In the genomic region with DNA sequence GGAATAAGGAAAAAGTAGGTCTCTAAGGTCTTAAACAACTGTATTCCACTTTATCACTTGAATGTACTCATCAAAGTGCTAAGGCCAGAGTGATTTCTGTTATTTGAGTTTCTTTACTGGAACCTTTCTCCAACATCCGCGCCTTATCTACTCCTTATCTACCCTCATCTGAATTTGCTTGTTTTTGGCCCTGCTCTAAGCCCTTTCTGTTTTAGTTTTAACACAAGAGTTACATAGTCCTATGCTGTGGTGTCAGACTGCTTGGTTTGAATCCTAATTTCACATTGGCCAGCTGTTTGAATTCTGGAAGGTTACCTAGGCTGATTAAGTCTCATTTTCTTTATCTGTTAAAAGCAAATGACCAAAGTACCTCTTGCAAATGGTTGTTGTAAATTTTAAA, we compare ENCODE assay signal across 22 cellular contexts.
A peak's percentile ranks its signal among the peaks of the same experiment; 100 is the strongest.
DNase-seq lines count a peak whose midpoint lies in the region; ATAC-seq and TF ChIP-seq lines count a peak whose summit lies in the region.
"Had no signal": no experiment of that assay in that cellular context is flagged by ENCODE, and none has a peak within 500 bp of the region (broad histone marks: within the 10 kb centered on the region; RNA-seq: fewer than 3 reads in every experiment).

No MANE protein-coding gene starts in this region.

- CTCF ChIA-PET in activated naive CD4-positive, alpha-beta T cell treated with anti-CD3 and anti-CD28 coated beads, Interleukin-2, amount 10 ng/mL, durations not matched to agents 7 days and 5 days (lab: Charles Lee), result no interaction called here
- CTCF ChIA-PET in T-cell (lab: Charles Lee), result no interaction called here

- no peak overlapping the region for H3K9ac ChIP-seq in endodermal cell (ENCODE audit: extremely low read depth, low read length, poor library complexity, severe bottlenecking)
- H3K9ac ChIP-seq: BLaER1 had no signal

- H3K36me3 Mint-ChIP-seq in activated naive CD4-positive, alpha-beta T cell treated with anti-CD3 and anti-CD28 coated beads, Interleukin-2, amount 10 ng/mL, durations not matched to agents 7 days and 5 days, result peaks cover 6% of the 10 kb centered on the region
- H3K36me3 Mint-ChIP-seq in T-cell, result no peaks in the 10 kb centered on the region
- no peaks in the 10 kb centered on the region for H3K36me3 Mint-ChIP-seq in endodermal cell (ENCODE audit: low read depth)
- H3K36me3 Mint-ChIP-seq: memory B cell; stimulated activated effector memory CD8-positive, alpha-beta T cell treated with anti-CD3 and anti-CD28 coated beads, Interleukin-12 subunit alpha, Interleukin-12 subunit beta, amount 100 ng/mL, for 72 hours had no signal

- H3K36me3 ChIP-seq in endodermal cell (ENCODE audit: control insufficient read depth, insufficient read depth, low read length) (no peaks in the 10 kb centered on the region), upper lobe of right lung (no peaks in the 10 kb centered on the region)
- H3K36me3 ChIP-seq: BLaER1 had no signal

- DNase-seq in activated naive CD4-positive, alpha-beta T cell treated with anti-CD3 and anti-CD28 coated beads, Interleukin-2, amount 10 ng/mL, durations not matched to agents 7 days and 5 days, result no peak
- DNase-seq in activated naive CD4-positive, alpha-beta T cell treated with Interleukin-2 at 50 U/mL for 16 hours, result no peak
- DNase-seq in T-cell (no peak), endodermal cell (no peak), upper lobe of right lung (no peak), OCI-M2 (lab: John Stamatoyannopoulos, UW; ENCODE audit: unreplicated experiment) (no peak), activated gamma-delta T cell (lab: John Stamatoyannopoulos, UW) (no peak)
- DNase-seq: ACHN; activated CD4-positive, CD25-positive, alpha-beta regulatory T cell treated with anti-CD3 and anti-CD28 coated beads, Interleukin-2, amount 50 U/mL, for 72 hours; activated CD8-positive, alpha-beta memory T cell treated with anti-CD3 and anti-CD28 coated beads, Interleukin-2, amount 10 ng/mL, durations not matched to agents 7 days and 5 days; Calu3; KBM-7; NCI-H1436; NCI-H446; SIG-M5; stimulated activated CD4-positive, alpha-beta T cell treated with anti-CD3 and anti-CD28 coated beads, Interleukin-2, amount 100 ng/mL, for 24 hours had no signal

- H3K27me3 ChIP-seq in endodermal cell (ENCODE audit: control insufficient read depth, insufficient read depth, low read length, poor library complexity, severe bottlenecking) (peaks cover 31% of the 10 kb centered on the region), upper lobe of right lung (no peaks in the 10 kb centered on the region)
- H3K27me3 ChIP-seq: BLaER1 had no signal

- H3K9me3 ChIP-seq in endodermal cell (ENCODE audit: control insufficient read depth, low read length) (no peaks in the 10 kb centered on the region), upper lobe of right lung (no peaks in the 10 kb centered on the region)
- H3K9me3 ChIP-seq: BLaER1 had no signal

- H3K4me3 ChIP-seq in endodermal cell (ENCODE audit: low read length), result peak overlapping the region; percentile 34
- no peak overlapping the region for H3K4me3 ChIP-seq in upper lobe of right lung
- H3K4me3 ChIP-seq: BLaER1, GM12878, smooth muscle cell had no signal

- WGBS in endodermal cell (ENCODE audit: insufficient coverage in 1 of 2, insufficient read length in 1 of 2), 2 experiments, result 34 to 73% methylated on average over 2 of the region's 2 CpGs

- no peaks in the 10 kb centered on the region for H3K27me3 Mint-ChIP-seq in activated naive CD4-positive, alpha-beta T cell treated with anti-CD3 and anti-CD28 coated beads, Interleukin-2, amount 10 ng/mL, durations not matched to agents 7 days and 5 days
- H3K27me3 Mint-ChIP-seq in T-cell, result no peaks in the 10 kb centered on the region
- peaks cover 64% of the 10 kb centered on the region for H3K27me3 Mint-ChIP-seq in endodermal cell (ENCODE audit: insufficient read depth)
- H3K27me3 Mint-ChIP-seq: activated CD8-positive, alpha-beta memory T cell treated with anti-CD3 and anti-CD28 coated beads, Interleukin-2, amount 10 ng/mL, durations not matched to agents 7 days and 5 days had no signal

- TF ChIP-seq CTCF in endodermal cell (conservative IDR thresholded peaks at IDR 0.05) (no peak), upper lobe of right lung (IDR thresholded peaks at IDR 0.05) (no peak)

- intact Hi-C loops in upper lobe of right lung (cut with DNase I), result no loop called here

- peak overlapping the region; percentile 47 for H3K27ac Mint-ChIP-seq in activated naive CD4-positive, alpha-beta T cell treated with anti-CD3 and anti-CD28 coated beads, Interleukin-2, amount 10 ng/mL, durations not matched to agents 7 days and 5 days
- H3K27ac Mint-ChIP-seq in T-cell, result peak overlapping the region; percentile 71 to 81
- no peak overlapping the region for H3K27ac Mint-ChIP-seq in endodermal cell
- H3K27ac Mint-ChIP-seq: activated CD8-positive, alpha-beta memory T cell treated with anti-CD3 and anti-CD28 coated beads, Interleukin-2, amount 10 ng/mL, durations not matched to agents 7 days and 5 days; memory B cell; stimulated activated effector memory CD8-positive, alpha-beta T cell treated with anti-CD3 and anti-CD28 coated beads, Interleukin-12 subunit alpha, Interleukin-12 subunit beta, amount 100 ng/mL, for 72 hours had no signal

- no peak overlapping the region for H3K27ac ChIP-seq in endodermal cell (ENCODE audit: low read depth, low read length)
- H3K27ac ChIP-seq in upper lobe of right lung, result peak overlapping the region; percentile 21
- H3K27ac ChIP-seq: BLaER1 had no signal

- peaks cover 67% of the 10 kb centered on the region for H3K4me1 Mint-ChIP-seq in activated naive CD4-positive, alpha-beta T cell treated with anti-CD3 and anti-CD28 coated beads, Interleukin-2, amount 10 ng/mL, durations not matched to agents 7 days and 5 days
- H3K4me1 Mint-ChIP-seq in T-cell (peaks cover 63 to 85% (median 75%) of the 10 kb centered on the region in 3 donors), endodermal cell (peaks cover 32% of the 10 kb centered on the region)
- H3K4me1 Mint-ChIP-seq: memory B cell; stimulated activated effector memory CD8-positive, alpha-beta T cell treated with anti-CD3 and anti-CD28 coated beads, Interleukin-12 subunit alpha, Interleukin-12 subunit beta, amount 100 ng/mL, for 72 hours had no signal

- peaks cover 3% of the 10 kb centered on the region for H3K9me3 Mint-ChIP-seq in activated naive CD4-positive, alpha-beta T cell treated with anti-CD3 and anti-CD28 coated beads, Interleukin-2, amount 10 ng/mL, durations not matched to agents 7 days and 5 days
- peaks cover 0 to 4% (median 0%) of the 10 kb centered on the region in 3 donors for H3K9me3 Mint-ChIP-seq in T-cell
- H3K9me3 Mint-ChIP-seq in endodermal cell, result no peaks in the 10 kb centered on the region

- ATAC-seq in T-cell (replicated peaks in 1 of 4) (peak; percentile 56 to 69 (median 59)), upper lobe of right lung (no peak)
- ATAC-seq: activated CD8-positive, alpha-beta memory T cell treated with anti-CD3 and anti-CD28 coated beads, Interleukin-2, amount 10 ng/mL, durations not matched to agents 7 days and 5 days; GM12878; Panc1; stimulated activated effector memory CD8-positive, alpha-beta T cell treated with anti-CD3 and anti-CD28 coated beads, Interleukin-12 subunit alpha, Interleukin-12 subunit beta, amount 100 ng/mL, for 72 hours had no signal

- peak overlapping the region; percentile 0 for H3K4me3 Mint-ChIP-seq in activated naive CD4-positive, alpha-beta T cell treated with anti-CD3 and anti-CD28 coated beads, Interleukin-2, amount 10 ng/mL, durations not matched to agents 7 days and 5 days
- H3K4me3 Mint-ChIP-seq in T-cell (peak overlapping the region in 2 of 3 donors; percentile 26 to 47), endodermal cell (no peak overlapping the region)
- H3K4me3 Mint-ChIP-seq: activated CD8-positive, alpha-beta memory T cell treated with anti-CD3 and anti-CD28 coated beads, Interleukin-2, amount 10 ng/mL, durations not matched to agents 7 days and 5 days; memory B cell; stimulated activated effector memory CD8-positive, alpha-beta T cell treated with anti-CD3 and anti-CD28 coated beads, Interleukin-12 subunit alpha, Interleukin-12 subunit beta, amount 100 ng/mL, for 72 hours had no signal

- POLR2A ChIA-PET in T-cell (lab: Charles Lee), result no interaction called here

- H3K4me1 ChIP-seq in endodermal cell (ENCODE audit: control insufficient read depth, insufficient read depth, low read length), result peaks cover 6% of the 10 kb centered on the region
- peaks cover 5% of the 10 kb centered on the region for H3K4me1 ChIP-seq in upper lobe of right lung
